Comparison of ENCODE assay signal across 12 cellular contexts in the genomic region with DNA sequence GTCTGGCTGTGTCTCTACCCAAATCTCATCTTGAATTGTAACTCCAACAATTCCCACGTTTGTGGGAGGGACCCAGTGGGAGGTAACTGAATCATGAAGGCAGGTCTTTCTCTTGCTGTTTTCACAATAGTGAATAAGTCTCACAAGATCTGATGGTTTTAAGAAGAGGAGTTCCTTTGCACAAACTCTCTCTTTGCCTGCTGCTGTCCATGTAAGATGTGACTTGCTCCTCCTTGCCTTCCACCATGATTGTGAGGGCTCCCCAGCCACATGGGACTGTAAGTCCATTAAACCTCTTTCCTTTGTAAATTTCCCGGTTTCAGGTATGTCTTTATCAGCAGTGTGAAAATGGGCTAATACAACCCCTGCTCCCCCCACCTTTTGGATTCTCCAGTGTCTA. TPM values are rescaled to one million over a fixed set of nuclear protein-coding genes. Genes with fewer than 3 reads are reported as not detected.
"Had no signal": no experiment of that assay in that cellular context is flagged by ENCODE, and none has a peak within 500 bp of the region (broad histone marks: within the 10 kb centered on the region; RNA-seq: fewer than 3 reads in every experiment).

No MANE protein-coding gene starts in this region.

- H3K36me3 ChIP-seq: HAP-1 had no signal

- H3K4me3 ChIP-seq: GM23248, GM23338, HAP-1 had no signal

- H3K4me2 ChIP-seq: GM23338 had no signal

- H3K9me3 ChIP-seq: HAP-1 had no signal

- H3K27ac ChIP-seq: GM23248 had no signal

- DNase-seq: GM23248, GOT3, H7, H9, HCEC 1CT, HFFc6 had no signal

- H2AFZ ChIP-seq: GM23248, GM23338 had no signal

- ATAC-seq: GM23338, HCT116 had no signal

- FAIRE-seq: H1, H54 had no signal

- H3K9ac ChIP-seq: GM23248 had no signal

- H3K4me1 ChIP-seq: HAP-1 had no signal

RNA-seq across cellular contexts. Expression of a gene that starts 23.8 kb away (rescaled TPM):
- total RNA-seq: GM23248, GM23338, H1, H4, H9, HFFc6 had no signal
- polyA plus RNA-seq: GM23248, GM23338, H1 had no signal
